Comparison of ENCODE assay signal across 14 cellular contexts in the genomic region with DNA sequence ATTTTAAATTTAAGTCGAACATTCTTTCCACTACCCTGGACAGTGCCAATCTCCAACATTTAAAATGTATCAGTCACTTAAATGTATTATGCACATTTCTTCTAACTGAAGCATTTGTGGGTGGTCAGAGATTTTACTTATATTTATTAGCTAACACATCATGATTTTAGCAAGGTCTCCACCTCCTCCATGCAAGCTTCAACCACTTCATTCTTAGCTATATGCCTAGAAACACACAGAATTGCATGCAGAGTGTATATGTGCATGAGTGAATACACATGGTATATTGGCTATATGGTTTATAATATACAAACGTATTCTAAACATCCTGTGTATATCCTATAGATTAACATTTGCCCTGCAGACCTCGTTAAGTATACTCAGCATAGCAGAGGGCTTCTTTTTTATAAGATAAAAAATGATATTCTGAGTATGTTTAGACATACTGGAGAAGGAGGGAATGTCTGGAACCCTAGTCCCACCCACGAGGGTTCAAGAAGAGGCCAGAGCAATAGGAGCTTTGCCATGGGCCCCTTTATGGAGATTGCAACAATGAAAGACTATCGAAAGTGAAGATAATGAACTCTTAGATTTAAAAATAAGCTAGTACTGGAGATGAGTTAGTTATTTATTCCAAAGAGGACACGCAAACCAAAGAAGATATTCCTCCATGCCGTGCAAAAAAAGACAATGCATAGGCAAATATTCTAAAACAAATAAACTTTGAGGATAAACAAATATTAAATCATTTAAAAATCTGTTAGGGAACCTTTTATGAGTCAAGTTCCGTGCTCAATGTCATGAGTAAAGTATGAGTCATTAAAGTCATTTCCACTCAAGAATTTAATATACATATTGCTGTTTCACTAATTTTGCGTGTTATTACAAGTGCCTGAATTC.
DNase-seq lines count a peak whose midpoint lies in the region; ATAC-seq and TF ChIP-seq lines count a peak whose summit lies in the region.
"Had no signal": no experiment of that assay in that cellular context is flagged by ENCODE, and none has a peak within 500 bp of the region (broad histone marks: within the 10 kb centered on the region; RNA-seq: fewer than 3 reads in every experiment).

No MANE protein-coding gene starts in this region.

- H3K27ac ChIP-seq in right cardiac atrium (ENCODE audit: low read length) = no peak overlapping the region
- H3K27ac ChIP-seq in upper lobe of left lung = no peak overlapping the region
- no peak overlapping the region for H3K27ac ChIP-seq in stomach

- DNase-seq in AG10803 (ENCODE audit: low read depth) = peak; percentile 25
- DNase-seq in astrocyte of the spinal cord (ENCODE audit: low read depth, low spot score) = peak; percentile 71
- peak; percentile 48 for DNase-seq in foreskin melanocyte
- no peak for DNase-seq in right cardiac atrium
- DNase-seq in HT-29 (ENCODE audit: low spot score) = no peak
- DNase-seq in upper lobe of left lung = no peak
- DNase-seq in stomach = no peak
- DNase-seq: activated CD4-positive, CD25-positive, alpha-beta regulatory T cell treated with anti-CD3 and anti-CD28 coated beads, Interleukin-2, amount 50 U/mL, for 72 hours; GDM1; head of caudate nucleus; left cardiac atrium; NCI-H2171 had no signal

- intact Hi-C loops in right cardiac atrium (cut with DNase I) = no loop called here
- intact Hi-C loops in stomach (cut with DNase I; ENCODE audit: low total_unique reads) = no loop called here

- H3K4me3 ChIP-seq in AG10803 (ENCODE audit: low read length) = no peak overlapping the region
- H3K4me3 ChIP-seq in astrocyte of the spinal cord (ENCODE audit: low read depth, low read length) = no peak overlapping the region
- no peak overlapping the region for H3K4me3 ChIP-seq in right cardiac atrium (ENCODE audit: low read length)
- no peak overlapping the region for H3K4me3 ChIP-seq in upper lobe of left lung
- H3K4me3 ChIP-seq in stomach = no peak overlapping the region
- H3K4me3 ChIP-seq: GM23338 had no signal

- TF ChIP-seq RAD21 in Ishikawa (IDR thresholded peaks at IDR 0.05; ENCODE audit: low read depth) = no peak

- H3K27me3 ChIP-seq in right cardiac atrium (ENCODE audit: control insufficient read depth, insufficient read depth) = no peaks in the 10 kb centered on the region
- H3K27me3 ChIP-seq in upper lobe of left lung = no peaks in the 10 kb centered on the region
- H3K27me3 ChIP-seq in stomach = no peaks in the 10 kb centered on the region

- ATAC-seq in right cardiac atrium (no peak), upper lobe of left lung (ENCODE audit: low FRiP score in 2 of 2) (no peak)
- ATAC-seq: GM23338, left cardiac atrium had no signal

- H3K4me1 ChIP-seq in right cardiac atrium (ENCODE audit: control insufficient read depth, insufficient read depth, low read length) (no peaks in the 10 kb centered on the region), upper lobe of left lung (no peaks in the 10 kb centered on the region), stomach (peaks cover 0 to 9% (median 3%) of the 10 kb centered on the region in 4 donors)

- H3K9me3 ChIP-seq in right cardiac atrium (ENCODE audit: control insufficient read depth, low read length) (no peaks in the 10 kb centered on the region), upper lobe of left lung (no peaks in the 10 kb centered on the region), stomach (no peaks in the 10 kb centered on the region)

- TF ChIP-seq CTCF in AG10803 (conservative IDR thresholded peaks at IDR 0.05; ENCODE audit: low read length) (no peak), astrocyte of the spinal cord (IDR thresholded peaks at IDR 0.05; ENCODE audit: low read depth, low read length) (no peak), upper lobe of left lung (IDR thresholded peaks at IDR 0.05) (no peak), stomach (IDR thresholded peaks at IDR 0.05) (no peak)

- 59% methylated on average over 9 of the region's 9 CpGs for WGBS in right cardiac atrium
- WGBS in upper lobe of left lung, 2 donors = 59 to 60% methylated on average over 9 of the region's 9 CpGs
- 41 to 48% (median 45%) methylated on average over 9 of the region's 9 CpGs for WGBS in stomach, 5 donors

- TF ChIP-seq POLR2A in upper lobe of left lung (IDR thresholded peaks at IDR 0.05) = no peak
- no peak for TF ChIP-seq POLR2A in stomach (IDR thresholded peaks at IDR 0.05)

- TF ChIP-seq EP300 in Ishikawa (IDR thresholded peaks at IDR 0.05; ENCODE audit: borderline replicate concordance) (no peak), upper lobe of left lung (IDR thresholded peaks at IDR 0.05) (no peak), stomach (IDR thresholded peaks at IDR 0.05) (no peak)

- H3K36me3 ChIP-seq in upper lobe of left lung (no peaks in the 10 kb centered on the region), stomach (no peaks in the 10 kb centered on the region)

- in situ Hi-C loops in astrocyte of the spinal cord (cut with HindIII; ENCODE audit: low sequenced_read_pairs) = no loop called here

TF ChIP-seq in Ishikawa, 13 proteins besides CTCF, POLR2A, EP300 and RAD21:
- TF ChIP-seq, protein P1, sequence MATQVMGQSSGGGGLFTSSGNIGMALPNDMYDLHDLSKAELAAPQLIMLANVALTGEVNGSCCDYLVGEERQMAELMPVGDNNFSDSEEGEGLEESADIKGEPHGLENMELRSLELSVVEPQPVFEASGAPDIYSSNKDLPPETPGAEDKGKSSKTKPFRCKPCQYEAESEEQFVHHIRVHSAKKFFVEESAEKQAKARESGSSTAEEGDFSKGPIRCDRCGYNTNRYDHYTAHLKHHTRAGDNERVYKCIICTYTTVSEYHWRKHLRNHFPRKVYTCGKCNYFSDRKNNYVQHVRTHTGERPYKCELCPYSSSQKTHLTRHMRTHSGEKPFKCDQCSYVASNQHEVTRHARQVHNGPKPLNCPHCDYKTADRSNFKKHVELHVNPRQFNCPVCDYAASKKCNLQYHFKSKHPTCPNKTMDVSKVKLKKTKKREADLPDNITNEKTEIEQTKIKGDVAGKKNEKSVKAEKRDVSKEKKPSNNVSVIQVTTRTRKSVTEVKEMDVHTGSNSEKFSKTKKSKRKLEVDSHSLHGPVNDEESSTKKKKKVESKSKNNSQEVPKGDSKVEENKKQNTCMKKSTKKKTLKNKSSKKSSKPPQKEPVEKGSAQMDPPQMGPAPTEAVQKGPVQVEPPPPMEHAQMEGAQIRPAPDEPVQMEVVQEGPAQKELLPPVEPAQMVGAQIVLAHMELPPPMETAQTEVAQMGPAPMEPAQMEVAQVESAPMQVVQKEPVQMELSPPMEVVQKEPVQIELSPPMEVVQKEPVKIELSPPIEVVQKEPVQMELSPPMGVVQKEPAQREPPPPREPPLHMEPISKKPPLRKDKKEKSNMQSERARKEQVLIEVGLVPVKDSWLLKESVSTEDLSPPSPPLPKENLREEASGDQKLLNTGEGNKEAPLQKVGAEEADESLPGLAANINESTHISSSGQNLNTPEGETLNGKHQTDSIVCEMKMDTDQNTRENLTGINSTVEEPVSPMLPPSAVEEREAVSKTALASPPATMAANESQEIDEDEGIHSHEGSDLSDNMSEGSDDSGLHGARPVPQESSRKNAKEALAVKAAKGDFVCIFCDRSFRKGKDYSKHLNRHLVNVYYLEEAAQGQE (IDR thresholded peaks at IDR 0.05; ENCODE audit: low read depth) = 0 out of 2 replicates have a peak, but pooled peaks have one; percentile 20
- no peak for TF ChIP-seq TAF1 (IDR thresholded peaks at IDR 0.05; ENCODE audit: low read depth)

Comparison
In these comparisons a context has a peak if more than half of its experiments do, and no peak if none do; other contexts are left out.
1. DNase-seq: peak in AG10803 (single experiment), astrocyte of the spinal cord (single experiment) and foreskin melanocyte (single experiment); none in right cardiac atrium (0 of 3), HT-29 (single experiment), upper lobe of left lung (0 of 2) and stomach (single experiment).